8 cellular contexts compared by ENCODE assay signal in genomic region chr10:122112625-122113160, GRCh38.
DNase-seq lines count a peak whose midpoint lies in the region; ATAC-seq and FAIRE-seq lines count a peak whose summit lies in the region.

No MANE protein-coding gene starts in this region.

- ATAC-seq in GM18519 (IDR thresholded peaks at IDR 0.05; ENCODE audit: low FRiP score, unreplicated experiment): no peak

- no peak for FAIRE-seq in HTR-8/SVneo (lab: Jason Lieb, UNC)

- DNase-seq in DMS114 treated with DMSO at 0.1 percent for 48 hours (lab: John Stamatoyannopoulos, UW; ENCODE audit: unreplicated experiment): peak; percentile 42
- DNase-seq in HTR-8/SVneo (ENCODE audit: insufficient read length, low spot score): peak; percentile 61
- DNase-seq in UCSD-AML1 (lab: John Stamatoyannopoulos, UW; ENCODE audit: unreplicated experiment): peak; percentile 30
- peak; percentile 21 for DNase-seq in globus pallidus (ENCODE audit: low spot score)
- peak; percentile 65 for DNase-seq in non-pigmented ciliary epithelial cell (ENCODE audit: low read depth)
- no peak for DNase-seq in GM19240 (ENCODE audit: insufficient read length, low spot score)
- DNase-seq in cerebellum (ENCODE audit: low spot score): no peak

Comparison
In these comparisons a context has a peak if more than half of its experiments do, and no peak if none do; other contexts are left out.
1. DNase-seq: peak in DMS114 treated with DMSO at 0.1 percent for 48 hours (single experiment), HTR-8/SVneo (single experiment), UCSD-AML1 (single experiment), globus pallidus (single experiment) and non-pigmented ciliary epithelial cell (single experiment); none in GM19240 (single experiment) and cerebellum (single experiment).